ENCODE assay signal across 8 cellular contexts in the genomic region with DNA sequence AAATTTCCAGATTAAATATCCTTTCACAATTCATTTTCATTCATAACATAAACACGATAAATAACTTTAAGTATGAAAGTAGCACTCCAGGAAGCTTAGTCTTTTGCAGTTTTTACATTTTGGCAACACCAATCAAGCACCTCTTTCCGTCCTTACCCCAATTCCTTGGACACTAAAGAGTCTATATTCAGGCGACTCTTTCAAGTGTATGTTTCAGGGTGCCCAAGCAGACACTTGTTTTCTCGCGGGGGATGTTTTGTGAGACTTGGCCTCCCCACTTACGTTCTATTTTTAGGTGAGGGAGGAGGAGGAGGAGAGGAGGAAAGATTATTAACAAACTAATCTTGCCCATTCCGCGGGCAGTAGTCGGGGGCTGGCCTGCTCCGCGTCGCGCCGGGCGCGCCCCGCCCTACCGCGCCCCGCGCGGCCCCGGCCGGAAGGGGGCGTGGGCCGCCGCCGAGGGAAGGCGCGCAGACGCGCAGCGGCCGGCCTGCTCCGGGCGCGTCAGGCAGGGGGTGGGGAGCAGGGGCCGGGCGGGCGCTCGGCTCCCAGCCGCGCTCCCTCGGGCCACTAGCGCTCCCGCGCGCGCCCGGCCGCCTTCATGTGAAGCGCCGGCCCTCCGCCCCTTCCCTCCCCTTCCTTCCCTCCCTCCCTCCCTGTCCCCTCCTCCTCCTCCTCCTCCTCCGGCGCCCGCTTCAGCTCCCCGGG. TPM values are rescaled to one million over a fixed set of nuclear protein-coding genes. Genes with fewer than 3 reads are reported as not detected.
DNase-seq lines count a peak whose midpoint lies in the region; ATAC-seq and TF ChIP-seq lines count a peak whose summit lies in the region.

A gene (plus strand): TSS at position 473 of the 708 bp plus-strand sequence. CDS start 337 bp downstream, outside the sequence.

- peak within 1 kb of the TSS; percentile 94 for H3K4me3 Mint-ChIP-seq in T-helper 1 cell treated with Interleukin-12 subunit alpha and Interleukin-12 subunit beta and Interleukin-4 antibody, amounts not matched to agents 30 μg/mL and 1 μg/mL, for 36 hours

- peak; percentile 32 for TF ChIP-seq POLR2A in GM10847 (IDR thresholded peaks at IDR 0.05; ENCODE audit: extremely low read depth, insufficient read length)
- no peak for TF ChIP-seq POLR2A in vagina (IDR thresholded peaks at IDR 0.05)

- TF ChIP-seq CTCF in HFF-Myc (IDR thresholded peaks at IDR 0.05; ENCODE audit: low read depth, low read length, missing control alignments) (no peak), vagina (IDR thresholded peaks at IDR 0.05) (no peak)

- H3K4me3 ChIP-seq in HFF-Myc (replicated peaks; ENCODE audit: low read depth, low read length), result peak within 1 kb of the TSS; percentile 94
- H3K4me3 ChIP-seq in right cardiac atrium (ENCODE audit: low read length), result peak within 1 kb of the TSS; percentile 99
- peak within 1 kb of the TSS; percentile 69 to 86 for H3K4me3 ChIP-seq in vagina

- peaks cover 32% of the 10 kb centered on the region for H3K4me1 Mint-ChIP-seq in T-helper 1 cell treated with Interleukin-12 subunit alpha and Interleukin-12 subunit beta and Interleukin-4 antibody, amounts not matched to agents 30 μg/mL and 1 μg/mL, for 36 hours (ENCODE audit: low read depth)

- no peaks in the 10 kb centered on the region for H3K9me3 Mint-ChIP-seq in T-helper 1 cell treated with Interleukin-12 subunit alpha and Interleukin-12 subunit beta and Interleukin-4 antibody, amounts not matched to agents 30 μg/mL and 1 μg/mL, for 36 hours

- H3K27ac ChIP-seq in right cardiac atrium (ENCODE audit: low read length) (peak within 1 kb of the TSS; percentile 100), vagina (peak within 1 kb of the TSS; percentile 97)

- intact Hi-C loops in right cardiac atrium (cut with DNase I), result no loop called here
- intact Hi-C loops in vagina (cut with DNase I), result no loop called here

- H3K27me3 ChIP-seq in right cardiac atrium (ENCODE audit: control insufficient read depth, insufficient read depth) (no peaks in the 10 kb centered on the region), vagina (no peaks in the 10 kb centered on the region)

- H3K36me3 Mint-ChIP-seq in T-helper 1 cell treated with Interleukin-12 subunit alpha and Interleukin-12 subunit beta and Interleukin-4 antibody, amounts not matched to agents 30 μg/mL and 1 μg/mL, for 36 hours (ENCODE audit: low read depth), result peaks cover 14% of the 10 kb centered on the region

- peaks cover 40% of the 10 kb centered on the region for H3K27me3 Mint-ChIP-seq in T-helper 1 cell treated with Interleukin-12 subunit alpha and Interleukin-12 subunit beta and Interleukin-4 antibody, amounts not matched to agents 30 μg/mL and 1 μg/mL, for 36 hours (ENCODE audit: low read depth)

- no peaks in the 10 kb centered on the region for H3K36me3 ChIP-seq in vagina

- no peaks in the 10 kb centered on the region for H3K9me3 ChIP-seq in right cardiac atrium (ENCODE audit: control insufficient read depth, low read length)
- no peaks in the 10 kb centered on the region for H3K9me3 ChIP-seq in vagina

- H3K27ac Mint-ChIP-seq in T-helper 1 cell treated with Interleukin-12 subunit alpha and Interleukin-12 subunit beta and Interleukin-4 antibody, amounts not matched to agents 30 μg/mL and 1 μg/mL, for 36 hours, result peak within 1 kb of the TSS; percentile 95

- peak; percentile 98 to 99 for ATAC-seq in right cardiac atrium

- H3K4me1 ChIP-seq in right cardiac atrium (ENCODE audit: control insufficient read depth, insufficient read depth, low read length) (no peaks in the 10 kb centered on the region), vagina (peaks cover 44% of the 10 kb centered on the region)

- under 1% methylated on average over 58 of the region's 58 CpGs for WGBS in right cardiac atrium

- no peak for DNase-seq in HFF-Myc (ENCODE audit: extremely low read depth, low read depth)
- DNase-seq in MV-4-11 (lab: John Stamatoyannopoulos, UW), result peak; percentile 69
- DNase-seq in amygdala (lab: John Stamatoyannopoulos, UW), result peak in 49 of 56 donors; percentile 23 to 87 (median 77)
- peak; percentile 91 to 96 (median 95) for DNase-seq in right cardiac atrium
- peak; percentile 78 for DNase-seq in pulmonary artery endothelial cell (ENCODE audit: low read depth, low spot score)
- peak in 1 of 2 donors; percentile 87 for DNase-seq in vagina (ENCODE audit: extremely low spot score in 2 of 2)

RNA-seq across cellular contexts. Expression of the gene that starts here (rescaled TPM):
- total RNA-seq in right cardiac atrium (10 to 100 TPM; 80.5 to 95.9 (median 82.2) TPM), pulmonary artery endothelial cell (208 and 223 TPM in 2 replicates), vagina (64.1 TPM)
- 27.8 TPM for polyA plus RNA-seq in right cardiac atrium
